ENCODE assay signal across 2 cellular contexts in genomic region chr19:9000933-9001332, GRCh38.
A peak's percentile ranks its signal among the peaks of the same experiment; 100 is the strongest.
TF ChIP-seq lines count a peak whose summit lies in the region.

No MANE protein-coding gene starts in this region.

TF ChIP-seq in HepG2, 621 proteins besides CTCF, POLR2A, EP300 and RAD21:
- TF ChIP-seq MNT (IDR thresholded peaks at IDR 0.05) (peak; percentile 62), REL (CRISPR knock-in tag; conservative IDR thresholded peaks at IDR 0.05) (no peak), FOXA1 (IDR thresholded peaks at IDR 0.05) (0 out of 2 replicates have a peak, but pooled peaks have one; percentile 18), FOXA1 (CRISPR knock-in tag; IDR thresholded peaks at IDR 0.05) (no peak)
TF ChIP-seq in HepG2: peak in this region for 2.

TF ChIP-seq in H1, 55 proteins besides CTCF, POLR2A, EP300 and RAD21:
- TF ChIP-seq EGR1 (IDR thresholded peaks at IDR 0.05; ENCODE audit: borderline replicate concordance, low read depth, low read length): no peak
- TF ChIP-seq CTBP2 (IDR thresholded peaks at IDR 0.05; ENCODE audit: borderline replicate concordance, insufficient read depth, insufficient read length, low read length): no peak
- TF ChIP-seq ASH2L (IDR thresholded peaks at IDR 0.05; ENCODE audit: low read length): no peak
- TF ChIP-seq, protein P1, sequence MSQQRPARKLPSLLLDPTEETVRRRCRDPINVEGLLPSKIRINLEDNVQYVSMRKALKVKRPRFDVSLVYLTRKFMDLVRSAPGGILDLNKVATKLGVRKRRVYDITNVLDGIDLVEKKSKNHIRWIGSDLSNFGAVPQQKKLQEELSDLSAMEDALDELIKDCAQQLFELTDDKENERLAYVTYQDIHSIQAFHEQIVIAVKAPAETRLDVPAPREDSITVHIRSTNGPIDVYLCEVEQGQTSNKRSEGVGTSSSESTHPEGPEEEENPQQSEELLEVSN (IDR thresholded peaks at IDR 0.05): no peak
